ENCODE assay signal across 1 cellular context in the genomic region with DNA sequence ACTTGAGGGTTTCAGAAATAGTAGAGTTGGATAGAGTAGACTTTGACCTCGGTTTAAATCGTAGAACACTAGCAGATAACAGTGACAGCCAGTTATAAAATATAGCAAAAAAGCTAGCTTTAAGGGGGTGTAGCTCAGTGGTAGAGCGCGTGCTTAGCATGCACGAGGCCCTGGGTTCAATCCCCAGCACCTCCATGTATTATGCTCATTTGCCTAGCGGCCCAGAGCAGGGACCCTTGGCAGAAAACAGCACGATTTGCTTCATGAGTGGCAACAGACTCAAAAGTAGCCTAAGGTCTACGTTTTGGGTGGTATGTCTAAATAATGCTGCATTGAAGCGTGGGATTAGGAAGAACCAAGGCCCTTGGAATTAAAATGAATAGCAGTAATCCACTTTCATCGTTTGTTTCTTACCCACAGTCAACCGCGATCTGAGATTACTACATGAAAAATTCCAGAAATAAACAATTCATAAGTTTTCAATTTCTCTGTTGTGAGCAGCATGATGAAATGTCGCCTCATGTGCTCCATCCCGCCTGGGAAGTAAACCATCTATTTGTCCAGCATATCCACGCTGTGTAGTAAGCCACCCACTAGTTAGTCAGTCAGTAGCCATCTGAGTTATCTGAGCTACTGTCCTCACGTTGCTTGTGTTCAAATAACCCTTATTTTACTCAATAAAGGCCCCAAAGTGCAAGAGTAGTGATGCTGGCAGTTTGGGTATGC.
TF ChIP-seq lines count a peak whose summit lies in the region.

No MANE protein-coding gene starts in this region.

TF ChIP-seq in K562, 482 proteins besides CTCF, POLR2A, EP300 and RAD21 (continued from another document and continues in another):
- TF ChIP-seq AFF1 (IDR thresholded peaks at IDR 0.05; ENCODE audit: low read depth in 1 of 2, partially characterized antibody in 2 of 2) = peak; percentile 15 to 78
- 0 out of 2 replicates have a peak, but pooled peaks have one; percentile 45 for TF ChIP-seq ZNF707 (CRISPR knock-in tag; conservative IDR thresholded peaks at IDR 0.05)
- TF ChIP-seq KLF16 (IDR thresholded peaks at IDR 0.05) = no peak
- TF ChIP-seq GATA2 (CRISPR knock-in tag; IDR thresholded peaks at IDR 0.05) = no peak
- TF ChIP-seq FOXK2 (conservative IDR thresholded peaks at IDR 0.05 in 1 of 2, IDR thresholded peaks at IDR 0.05 in 1 of 2; ENCODE audit: low read depth in 2 of 2) = peak in 1 of 2 experiments; percentile 61; a peak in 2 of 4 replicates
- peak in 1 of 2 experiments; percentile 75 for TF ChIP-seq NCOA2 (IDR thresholded peaks at IDR 0.05; ENCODE audit: partially characterized antibody in 2 of 2)
- TF ChIP-seq NBN (IDR thresholded peaks at IDR 0.05; ENCODE audit: low read depth) = peak; percentile 94
- no peak for TF ChIP-seq ZNF696 (CRISPR knock-in tag; conservative IDR thresholded peaks at IDR 0.05)
- TF ChIP-seq SRF (CRISPR knock-in tag; IDR thresholded peaks at IDR 0.05) = no peak; a peak in 1 of 4 replicates
- no peak for TF ChIP-seq MTF1 (CRISPR knock-in tag; IDR thresholded peaks at IDR 0.05; ENCODE audit: borderline replicate concordance)
- TF ChIP-seq TEAD1 (CRISPR knock-in tag; IDR thresholded peaks at IDR 0.05) = peak; percentile 78 to 79; a peak in 3 of 4 replicates
- no peak for TF ChIP-seq KLF10 (CRISPR knock-in tag; IDR thresholded peaks at IDR 0.05)
- no peak for TF ChIP-seq EHMT2 (IDR thresholded peaks at IDR 0.05)
- TF ChIP-seq ATF6 (CRISPR knock-in tag; IDR thresholded peaks at IDR 0.05) = peak; percentile 68; the same call in 1 of the 2 replicates
- peak; percentile 98 for TF ChIP-seq L3MBTL2 (IDR thresholded peaks at IDR 0.05)
- TF ChIP-seq MAX (CRISPR knock-in tag; IDR thresholded peaks at IDR 0.05) = peak; percentile 87
- no peak for TF ChIP-seq AFF4 (CRISPR knock-in tag; IDR thresholded peaks at IDR 0.05)
- no peak for TF ChIP-seq TAF15 (IDR thresholded peaks at IDR 0.05; ENCODE audit: low read depth, low read length)
- no peak for TF ChIP-seq CHD7 (IDR thresholded peaks at IDR 0.05; ENCODE audit: low read depth, low read length)
- no peak for TF ChIP-seq RBM14 (IDR thresholded peaks at IDR 0.05; ENCODE audit: borderline replicate concordance, insufficient read depth, low read depth, low read length)
- TF ChIP-seq, protein P1, sequence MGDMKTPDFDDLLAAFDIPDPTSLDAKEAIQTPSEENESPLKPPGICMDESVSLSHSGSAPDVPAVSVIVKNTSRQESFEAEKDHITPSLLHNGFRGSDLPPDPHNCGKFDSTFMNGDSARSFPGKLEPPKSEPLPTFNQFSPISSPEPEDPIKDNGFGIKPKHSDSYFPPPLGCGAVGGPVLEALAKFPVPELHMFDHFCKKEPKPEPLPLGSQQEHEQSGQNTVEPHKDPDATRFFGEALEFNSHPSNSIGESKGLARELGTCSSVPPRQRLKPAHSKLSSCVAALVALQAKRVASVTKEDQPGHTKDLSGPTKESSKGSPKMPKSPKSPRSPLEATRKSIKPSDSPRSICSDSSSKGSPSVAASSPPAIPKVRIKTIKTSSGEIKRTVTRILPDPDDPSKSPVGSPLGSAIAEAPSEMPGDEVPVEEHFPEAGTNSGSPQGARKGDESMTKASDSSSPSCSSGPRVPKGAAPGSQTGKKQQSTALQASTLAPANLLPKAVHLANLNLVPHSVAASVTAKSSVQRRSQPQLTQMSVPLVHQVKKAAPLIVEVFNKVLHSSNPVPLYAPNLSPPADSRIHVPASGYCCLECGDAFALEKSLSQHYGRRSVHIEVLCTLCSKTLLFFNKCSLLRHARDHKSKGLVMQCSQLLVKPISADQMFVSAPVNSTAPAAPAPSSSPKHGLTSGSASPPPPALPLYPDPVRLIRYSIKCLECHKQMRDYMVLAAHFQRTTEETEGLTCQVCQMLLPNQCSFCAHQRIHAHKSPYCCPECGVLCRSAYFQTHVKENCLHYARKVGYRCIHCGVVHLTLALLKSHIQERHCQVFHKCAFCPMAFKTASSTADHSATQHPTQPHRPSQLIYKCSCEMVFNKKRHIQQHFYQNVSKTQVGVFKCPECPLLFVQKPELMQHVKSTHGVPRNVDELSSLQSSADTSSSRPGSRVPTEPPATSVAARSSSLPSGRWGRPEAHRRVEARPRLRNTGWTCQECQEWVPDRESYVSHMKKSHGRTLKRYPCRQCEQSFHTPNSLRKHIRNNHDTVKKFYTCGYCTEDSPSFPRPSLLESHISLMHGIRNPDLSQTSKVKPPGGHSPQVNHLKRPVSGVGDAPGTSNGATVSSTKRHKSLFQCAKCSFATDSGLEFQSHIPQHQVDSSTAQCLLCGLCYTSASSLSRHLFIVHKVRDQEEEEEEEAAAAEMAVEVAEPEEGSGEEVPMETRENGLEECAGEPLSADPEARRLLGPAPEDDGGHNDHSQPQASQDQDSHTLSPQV (IDR thresholded peaks at IDR 0.05) = peak; percentile 96
- peak; percentile 73; the same call in 1 of the 2 replicates for TF ChIP-seq ZSCAN29 (IDR thresholded peaks at IDR 0.05)
